Comparison of ENCODE assay signal across 8 cellular contexts in genomic region chr12:70243510-70244331, GRCh38. TPM values are rescaled to one million over a fixed set of nuclear protein-coding genes. Genes with fewer than 3 reads are reported as not detected.
A peak's percentile ranks its signal among the peaks of the same experiment; 100 is the strongest.
DNase-seq lines count a peak whose midpoint lies in the region; ATAC-seq and TF ChIP-seq lines count a peak whose summit lies in the region.

No MANE protein-coding gene starts in this region.

- peak; percentile 48 for ATAC-seq in GM21515 (IDR thresholded peaks at IDR 0.05; ENCODE audit: unreplicated experiment)
- ATAC-seq in foreskin keratinocyte: peak; percentile 69

- H3K27me3 ChIP-seq in HUES6 (ENCODE audit: control insufficient read depth, insufficient read depth, low read length) (no peaks in the 10 kb centered on the region), foreskin keratinocyte (no peaks in the 10 kb centered on the region), neuronal stem cell (ENCODE audit: control insufficient read depth in 3 of 3, insufficient read depth in 3 of 3, low read depth in 1 of 3, low read length in 3 of 3) (no peaks in the 10 kb centered on the region)

- no peak overlapping the region for H2AK5ac ChIP-seq in neuronal stem cell (ENCODE audit: low read depth, low read length)

- peak overlapping the region; percentile 64 for H4K91ac ChIP-seq in neuronal stem cell (ENCODE audit: low read depth, low read length, poor library complexity)

- peak overlapping the region; percentile 96 for H3K18ac ChIP-seq in neuronal stem cell (ENCODE audit: low read length)

- H2BK120ac ChIP-seq in neuronal stem cell (ENCODE audit: low read depth, low read length): no peak overlapping the region

- peak overlapping the region; percentile 97 for H3K9ac ChIP-seq in HUES6 (ENCODE audit: low read length)
- H3K9ac ChIP-seq in neuronal stem cell (ENCODE audit: low read depth, low read length, poor library complexity): peak overlapping the region; percentile 89

- H3K4ac ChIP-seq in neuronal stem cell (ENCODE audit: low read length): no peak overlapping the region

- H3K4me3 ChIP-seq in HUES6 (ENCODE audit: low read depth, low read length): peak overlapping the region; percentile 88
- peak overlapping the region; percentile 88 to 90 for H3K4me3 ChIP-seq in neuronal stem cell (ENCODE audit: low read length in 2 of 2)

- H3K23ac ChIP-seq in neuronal stem cell (ENCODE audit: low read depth, low read length, poor library complexity): no peak overlapping the region

- H4K8ac ChIP-seq in neuronal stem cell (ENCODE audit: low read depth, low read length): no peak overlapping the region

- H3K4me1 ChIP-seq in HUES6 (ENCODE audit: control insufficient read depth, insufficient read depth, low read length) (peaks cover 32% of the 10 kb centered on the region), foreskin keratinocyte (peaks cover 36% of the 10 kb centered on the region), neuronal stem cell (ENCODE audit: control insufficient read depth in 2 of 2, insufficient read depth in 1 of 2, low read depth in 1 of 2, low read length in 2 of 2) (peaks cover 0 to 13% of the 10 kb centered on the region in 2 donors)

- H3K4me2 ChIP-seq in neuronal stem cell (ENCODE audit: insufficient read depth, low read length, poor library complexity, severe bottlenecking): peak overlapping the region; percentile 59

- peaks cover 25% of the 10 kb centered on the region for H3K36me3 ChIP-seq in HUES6 (ENCODE audit: control insufficient read depth, insufficient read depth, low read length)
- peaks cover 3 to 57% of the 10 kb centered on the region in 2 donors for H3K36me3 ChIP-seq in neuronal stem cell (replicated peaks in 1 of 2; ENCODE audit: control insufficient read depth in 2 of 2, insufficient read depth in 2 of 2, low read length in 2 of 2)

- peak overlapping the region; percentile 99 for H2BK5ac ChIP-seq in neuronal stem cell (ENCODE audit: low read length)

- peak overlapping the region; percentile 96 for H2AFZ ChIP-seq in neuronal stem cell (ENCODE audit: low read length)

- peaks cover 3% of the 10 kb centered on the region for H3K79me1 ChIP-seq in neuronal stem cell (ENCODE audit: low read depth, low read length)

- no peak for TF ChIP-seq CTCF in foreskin keratinocyte (conservative IDR thresholded peaks at IDR 0.05)

- H2BK12ac ChIP-seq in neuronal stem cell (ENCODE audit: low read length): no peak overlapping the region

- DNase-seq in DMS79 (lab: John Stamatoyannopoulos, UW): peak; percentile 7
- DNase-seq in RPMI7951 (ENCODE audit: low read depth): peak; percentile 59
- peak; percentile 72 for DNase-seq in activated gamma-delta T cell (lab: John Stamatoyannopoulos, UW)
- peak; percentile 50 to 72 for DNase-seq in foreskin keratinocyte
- peak; percentile 67 for DNase-seq in neuronal stem cell (ENCODE audit: low spot score)
- DNase-seq in substantia nigra (lab: John Stamatoyannopoulos, UW): peak in 47 of 49 donors; percentile 13 to 88 (median 74)

- H3K14ac ChIP-seq in neuronal stem cell (ENCODE audit: low read length): peak overlapping the region; percentile 96

- no peak overlapping the region for H2BK15ac ChIP-seq in neuronal stem cell (ENCODE audit: low read length)

- WGBS in neuronal stem cell (ENCODE audit: extremely low coverage in 2 of 2, insufficient read length in 2 of 2, insufficient replicate concordance in 1 of 2), 2 donors: no CpG with 5 or more reads among the region's 69 CpGs

- H3K27ac ChIP-seq in HUES6 (ENCODE audit: low read depth, low read length) (peak overlapping the region; percentile 99), foreskin keratinocyte (peak overlapping the region; percentile 96), neuronal stem cell (replicated peaks; ENCODE audit: low read length) (peak overlapping the region; percentile 99), substantia nigra (ENCODE audit: low read depth, low read length, poor library complexity, severe bottlenecking) (peak overlapping the region; percentile 90)

- H3K9me3 ChIP-seq in HUES6 (ENCODE audit: control insufficient read depth, insufficient read depth, low read depth, low read length) (no peaks in the 10 kb centered on the region), neuronal stem cell (replicated peaks in 1 of 2; ENCODE audit: control insufficient read depth in 2 of 2, insufficient read depth in 1 of 2, low read depth in 1 of 2, low read length in 2 of 2) (peaks cover 0 to 23% of the 10 kb centered on the region in 2 donors)

RNA-seq across cellular contexts. Expression of gene CNOT2, which starts 0.5 kb away (rescaled TPM):
- 95.6 and 99.4 TPM in 2 replicates for total RNA-seq in RPMI7951 (2014; rRNA removed; shearing (Covaris generic))
- total RNA-seq in foreskin keratinocyte: 61.0 and 65.1 TPM in 2 replicates
- 19.5 and 20.4 TPM in 2 replicates for polyA plus RNA-seq in foreskin keratinocyte
- 157 TPM for polyA plus RNA-seq in neuronal stem cell (2013, experiment 1 of 2)
- 168 TPM for polyA plus RNA-seq in neuronal stem cell (2013, experiment 2 of 2)

Comparison
In these comparisons a context has a peak if more than half of its experiments do, and no peak if none do; other contexts are left out.
1. Peak in every context shown above with its lines: DNase-seq, ATAC-seq, H3K4me3 ChIP-seq and H3K27ac ChIP-seq.
2. DNase-seq: peak in every context shown above with its lines; median percentile 74 in substantia nigra; 72 in activated gamma-delta T cell; 67 in neuronal stem cell; 61 in foreskin keratinocyte; 59 in RPMI7951; 7 in DMS79.